ENCODE assay signal across 8 cellular contexts in genomic region chr11:10208045-10208674, GRCh38.
A peak's percentile ranks its signal among the peaks of the same experiment; 100 is the strongest.
DNase-seq lines count a peak whose midpoint lies in the region; FAIRE-seq and TF ChIP-seq lines count a peak whose summit lies in the region.

No MANE protein-coding gene starts in this region.

- no peak overlapping the region for H3K4me3 Mint-ChIP-seq in activated CD4-positive, alpha-beta memory T cell treated with anti-CD3 and anti-CD28 coated beads for 36 hours

- peaks cover 6% of the 10 kb centered on the region; the same call in 1 of the 2 replicates for H4K20me1 ChIP-seq in SU-DHL-6 (ENCODE audit: low read depth, low read length)
- peaks cover 9% of the 10 kb centered on the region for H4K20me1 ChIP-seq in osteoblast (ENCODE audit: insufficient read depth, low read length)

- H3K27me3 ChIP-seq in SU-DHL-6 (ENCODE audit: low read length), result no peaks in the 10 kb centered on the region
- no peaks in the 10 kb centered on the region for H3K27me3 ChIP-seq in osteoblast (ENCODE audit: insufficient read depth, low read length)

- no peak overlapping the region for H3K27ac Mint-ChIP-seq in activated CD4-positive, alpha-beta memory T cell treated with anti-CD3 and anti-CD28 coated beads for 36 hours

- H3K4me3 ChIP-seq in SU-DHL-6 (ENCODE audit: insufficient read depth, low read length, poor library complexity, severe bottlenecking) (no peak overlapping the region), osteoblast (ENCODE audit: insufficient read depth, low read length) (no peak overlapping the region)

- H3K36me3 ChIP-seq in SU-DHL-6 (ENCODE audit: low read length) (no peaks in the 10 kb centered on the region), osteoblast (ENCODE audit: insufficient read depth, low read length) (no peaks in the 10 kb centered on the region)

- peak; percentile 63 for TF ChIP-seq CTCF in GM12873 (IDR thresholded peaks at IDR 0.05; ENCODE audit: insufficient read depth, low read depth, low read length, missing control alignments)
- peak; percentile 82 for TF ChIP-seq CTCF in SU-DHL-6 (IDR thresholded peaks at IDR 0.05; ENCODE audit: insufficient read depth, low read length, poor library complexity, severe bottlenecking)
- TF ChIP-seq CTCF in osteoblast (IDR thresholded peaks at IDR 0.05; ENCODE audit: extremely low read depth, low read depth, low read length), result peak; percentile 73

- no peaks in the 10 kb centered on the region for H3K9me2 ChIP-seq in SU-DHL-6 (replicated peaks; ENCODE audit: insufficient read depth, low read length)

- DNase-seq in NAMALWA (ENCODE audit: low spot score) (peak; percentile 76), fibroblast of the conjunctiva (ENCODE audit: low read depth) (peak; percentile 40), osteoblast (ENCODE audit: insufficient read length, low spot score, missing footprints) (peak; percentile 45)
- DNase-seq in activated CD4-positive, alpha-beta T cell treated with anti-CD3 and anti-CD28 coated beads, Interleukin-2, amount 50 U/mL, for 1 hour, result no peak
- DNase-seq in activated CD4-positive, alpha-beta memory T cell treated with anti-CD3 and anti-CD28 coated beads for 36 hours, result no peak

- FAIRE-seq in A204.1 (lab: Jason Lieb, UNC), result peak; percentile 94

- no peaks in the 10 kb centered on the region for H3K4me1 Mint-ChIP-seq in activated CD4-positive, alpha-beta memory T cell treated with anti-CD3 and anti-CD28 coated beads for 36 hours (ENCODE audit: low read depth)

- peaks cover 5% of the 10 kb centered on the region for H3K4me1 ChIP-seq in osteoblast (ENCODE audit: insufficient read depth, low read length)

- H3K4me2 ChIP-seq in SU-DHL-6 (ENCODE audit: low read depth, low read length, poor library complexity, severe bottlenecking) (no peak overlapping the region), osteoblast (ENCODE audit: insufficient read depth, low read length) (peak overlapping the region; percentile 7)

- peaks cover 2% of the 10 kb centered on the region for H3K36me3 Mint-ChIP-seq in activated CD4-positive, alpha-beta memory T cell treated with anti-CD3 and anti-CD28 coated beads for 36 hours

- peaks cover 13% of the 10 kb centered on the region for H3K9me3 Mint-ChIP-seq in activated CD4-positive, alpha-beta memory T cell treated with anti-CD3 and anti-CD28 coated beads for 36 hours

- POLR2A ChIA-PET in activated CD4-positive, alpha-beta memory T cell treated with anti-CD3 and anti-CD28 coated beads for 36 hours (lab: Charles Lee), result interaction anchor here (0.9 kb wide), 1 partner anchor 100 kb away, joined by 3 read pairs; no protein-coding TSS in a partner anchor

- H3K9me3 ChIP-seq in SU-DHL-6 (ENCODE audit: insufficient read depth, low read length) (peaks cover 2% of the 10 kb centered on the region; the same call in 1 of the 2 replicates), osteoblast (ENCODE audit: low read depth, low read length) (no peaks in the 10 kb centered on the region)

- no peaks in the 10 kb centered on the region for H3F3A ChIP-seq in SU-DHL-6 (ENCODE audit: insufficient read depth)

- no peak overlapping the region for H3K27ac ChIP-seq in SU-DHL-6 (ENCODE audit: low read depth, low read length)
- H3K27ac ChIP-seq in osteoblast (ENCODE audit: low read depth, low read length), result no peak overlapping the region

- no peaks in the 10 kb centered on the region for H3K27me3 Mint-ChIP-seq in activated CD4-positive, alpha-beta memory T cell treated with anti-CD3 and anti-CD28 coated beads for 36 hours

- CTCF ChIA-PET in activated CD4-positive, alpha-beta memory T cell treated with anti-CD3 and anti-CD28 coated beads for 36 hours (lab: Charles Lee), result interaction anchor here (0.6 to 4.5 kb wide), 25 partner anchors 10 to 449 kb away, joined by 3 to 96 read pairs (median 6); partner anchors contain the start of gene ADM

- H3K9ac ChIP-seq in SU-DHL-6 (ENCODE audit: low read length), result no peak overlapping the region

- H2AFZ ChIP-seq in SU-DHL-6 (ENCODE audit: low read depth, low read length, severe bottlenecking) (no peak overlapping the region), osteoblast (ENCODE audit: low read length) (no peak overlapping the region)

- H3K79me2 ChIP-seq in SU-DHL-6 (ENCODE audit: insufficient read depth, low read length) (no peaks in the 10 kb centered on the region), osteoblast (ENCODE audit: insufficient read depth, low read length) (peaks cover 80% of the 10 kb centered on the region)

- intact Hi-C loops in activated CD4-positive, alpha-beta memory T cell treated with anti-CD3 and anti-CD28 coated beads for 36 hours (cut with micrococcal nuclease), result loop anchor here (1.0 to 5.0 kb wide), 5 partner anchors 99 to 529 kb away; no protein-coding TSS in a partner anchor

Comparison
In these comparisons a context has a peak if more than half of its experiments do, and no peak if none do; other contexts are left out.
1. DNase-seq: peak in NAMALWA (single experiment), fibroblast of the conjunctiva (single experiment) and osteoblast (single experiment); none in activated CD4-positive, alpha-beta T cell treated with anti-CD3 and anti-CD28 coated beads, Interleukin-2, amount 50 U/mL, for 1 hour (single experiment) and activated CD4-positive, alpha-beta memory T cell treated with anti-CD3 and anti-CD28 coated beads for 36 hours (single experiment).
2. Peak in every context shown above with its lines, with median percentiles within 50 percentile points of each other: CTCF ChIP-seq.